In the genomic region with DNA sequence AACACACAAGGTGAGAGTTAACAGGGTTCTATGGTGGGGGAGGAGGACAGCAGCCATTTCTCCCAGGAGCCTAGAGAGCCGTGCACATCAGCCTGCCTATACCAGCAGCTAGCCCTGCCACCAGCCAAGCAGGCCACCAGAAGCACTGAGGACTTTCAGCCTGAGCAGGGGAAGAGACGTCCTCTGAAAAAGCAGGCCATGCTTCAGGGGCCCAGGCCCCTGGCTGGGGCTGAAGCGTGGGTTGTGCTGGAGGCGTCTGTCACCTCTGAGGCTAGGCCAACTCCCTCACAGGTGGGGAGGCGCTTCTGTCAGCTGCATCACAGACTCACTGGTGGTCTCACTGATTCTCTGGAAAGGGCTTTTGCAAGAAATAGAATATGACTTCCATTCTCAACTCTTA, we compare ENCODE assay signal across 40 cellular contexts. TPM values are rescaled to one million over a fixed set of nuclear protein-coding genes. Genes with fewer than 3 reads are reported as not detected.
"Had no signal": no experiment of that assay in that cellular context is flagged by ENCODE, and none has a peak within 500 bp of the region (broad histone marks: within the 10 kb centered on the region; RNA-seq: fewer than 3 reads in every experiment).

No MANE protein-coding gene starts in this region.

- DNase-seq: activated effector memory CD4-positive, alpha-beta T cell treated with anti-CD3 and anti-CD28 coated beads, Interleukin-2, amount 50 U/mL, for 16 hours; activated effector memory CD4-positive, alpha-beta T cell treated with Interleukin-2 at 50 U/mL for 16 hours; activated gamma-delta T cell; activated gamma-delta T cell treated with Interleukin-2 at 50 U/mL for 16 hours; activated naive CD4-positive, alpha-beta T cell; activated naive CD4-positive, alpha-beta T cell treated with anti-CD3 and anti-CD28 coated beads for 36 hours; activated naive CD4-positive, alpha-beta T cell treated with anti-CD3 and anti-CD28 coated beads, Interleukin-2, amount 10 ng/mL, durations not matched to agents 7 days and 5 days; activated naive CD4-positive, alpha-beta T cell treated with Interleukin-2 at 50 U/mL for 16 hours; activated naive CD8-positive, alpha-beta T cell treated with anti-CD3 and anti-CD28 coated beads for 36 hours; activated naive CD8-positive, alpha-beta T cell treated with anti-CD3 and anti-CD28 coated beads, Interleukin-2, amount 10 ng/mL, durations not matched to agents 7 days and 5 days; activated naive CD8-positive, alpha-beta T cell treated with anti-CD3 and anti-CD28 coated beads, Interleukin-2, amount 50 U/mL, for 24 hours; activated T-cell treated with anti-CD3 and anti-CD28 coated beads, Interleukin-2, amount 50 U/mL, for 1 hour; activated T-cell treated with anti-CD3 and anti-CD28 coated beads, Interleukin-2, amount 50 U/mL, for 24 hours; activated T-cell treated with anti-CD3 and anti-CD28 coated beads, Interleukin-2, amount 50 U/mL, for 4 hours; activated T-cell treated with anti-CD3 and anti-CD28 coated beads, Interleukin-2, amount 50 U/mL, for 48 hours; activated T-cell treated with anti-CD3 and anti-CD28 coated beads, Interleukin-2, amount 50 U/mL, for 72 hours; adrenal gland; amniotic stem cell; amygdala; anterior cingulate cortex; aorta; body of pancreas; brain microvascular endothelial cell; caudate nucleus; central memory CD4-positive, alpha-beta T cell; cerebellar nuclear complex had no signal

- H3K27me3 ChIP-seq: adrenal gland, ascending aorta, body of pancreas, brain microvascular endothelial cell, breast epithelium, cardiac muscle cell had no signal

- H3K4me3 Mint-ChIP-seq: activated naive CD4-positive, alpha-beta T cell treated with anti-CD3 and anti-CD28 coated beads for 36 hours; activated naive CD4-positive, alpha-beta T cell treated with anti-CD3 and anti-CD28 coated beads, Interleukin-2, amount 10 ng/mL, durations not matched to agents 7 days and 5 days; activated naive CD4-positive, alpha-beta T cell treated with anti-CD3 and anti-CD28 coated beads, Interleukin-2, amount 50 U/mL, for 24 hours; activated naive CD8-positive, alpha-beta T cell; activated naive CD8-positive, alpha-beta T cell treated with anti-CD3 and anti-CD28 coated beads for 36 hours; activated naive CD8-positive, alpha-beta T cell treated with anti-CD3 and anti-CD28 coated beads, Interleukin-2, amount 10 ng/mL, durations not matched to agents 7 days and 5 days; activated naive CD8-positive, alpha-beta T cell treated with anti-CD3 and anti-CD28 coated beads, Interleukin-2, amount 50 U/mL, for 24 hours; activated T-cell treated with anti-CD3 and anti-CD28 coated beads, Interleukin-2, amount 50 U/mL, for 24 hours; activated T-cell treated with anti-CD3 and anti-CD28 coated beads, Interleukin-2, amount 50 U/mL, for 4 hours; activated T-cell treated with anti-CD3 and anti-CD28 coated beads, Interleukin-2, amount 50 U/mL, for 72 hours; activated T-helper 1 cell treated with anti-CD3 and anti-CD28 coated beads, Interleukin-12 subunit alpha, Interleukin-12 subunit beta, Interleukin-2, Interleukin-4 antibody, amounts not matched to agents 30 ng/mL and 10 ng/mL and 1 ng/mL, durations not matched to agents 14 hours and 24 hours and 36 hours; activated T-helper 17 cell treated with anti-CD3 and anti-CD28 coated beads, Interleukin-2, amount 50 U/mL, for 72 hours; brain; central memory CD8-positive, alpha-beta T cell had no signal

- H3K4me1 Mint-ChIP-seq: activated naive CD4-positive, alpha-beta T cell treated with anti-CD3 and anti-CD28 coated beads, Interleukin-2, amount 10 ng/mL, durations not matched to agents 7 days and 5 days; activated naive CD4-positive, alpha-beta T cell treated with anti-CD3 and anti-CD28 coated beads, Interleukin-2, amount 50 U/mL, for 24 hours; activated naive CD8-positive, alpha-beta T cell treated with anti-CD3 and anti-CD28 coated beads for 36 hours; activated naive CD8-positive, alpha-beta T cell treated with anti-CD3 and anti-CD28 coated beads, Interleukin-2, amount 10 ng/mL, durations not matched to agents 7 days and 5 days; activated naive CD8-positive, alpha-beta T cell treated with anti-CD3 and anti-CD28 coated beads, Interleukin-2, amount 50 U/mL, for 24 hours; activated T-helper 17 cell treated with anti-CD3 and anti-CD28 coated beads, Interleukin-2, amount 50 U/mL, for 72 hours; brain; central memory CD8-positive, alpha-beta T cell had no signal

- ATAC-seq: activated naive CD4-positive, alpha-beta T cell treated with anti-CD3 and anti-CD28 coated beads, Interleukin-2, amount 50 U/mL, for 72 hours; activated naive CD8-positive, alpha-beta T cell treated with anti-CD3 and anti-CD28 coated beads, Interleukin-2, amount 50 U/mL, for 24 hours; activated T-cell treated with anti-CD3 and anti-CD28 coated beads, Interleukin-2, amount 50 U/mL, for 4 hours; activated T-cell treated with anti-CD3 and anti-CD28 coated beads, Interleukin-2, amount 50 U/mL, for 72 hours; body of pancreas had no signal

- H3K27ac ChIP-seq: adrenal gland, ascending aorta, body of pancreas, brain microvascular endothelial cell, breast epithelium, cardiac muscle cell had no signal

- H3K4me1 ChIP-seq: adrenal gland, ascending aorta, body of pancreas, breast epithelium had no signal

- H3K9me3 ChIP-seq: adrenal gland, ascending aorta, body of pancreas, breast epithelium had no signal

- H3K9me3 Mint-ChIP-seq: activated naive CD4-positive, alpha-beta T cell treated with anti-CD3 and anti-CD28 coated beads for 36 hours; activated naive CD4-positive, alpha-beta T cell treated with anti-CD3 and anti-CD28 coated beads, Interleukin-2, amount 10 ng/mL, durations not matched to agents 7 days and 5 days; activated naive CD4-positive, alpha-beta T cell treated with anti-CD3 and anti-CD28 coated beads, Interleukin-2, amount 50 U/mL, for 24 hours; activated naive CD4-positive, alpha-beta T cell treated with anti-CD3 and anti-CD28 coated beads, Interleukin-2, amount 50 U/mL, for 72 hours; activated naive CD8-positive, alpha-beta T cell treated with anti-CD3 and anti-CD28 coated beads for 36 hours; activated naive CD8-positive, alpha-beta T cell treated with anti-CD3 and anti-CD28 coated beads, Interleukin-2, amount 10 ng/mL, durations not matched to agents 7 days and 5 days; activated naive CD8-positive, alpha-beta T cell treated with anti-CD3 and anti-CD28 coated beads, Interleukin-2, amount 50 U/mL, for 24 hours; activated T-cell treated with anti-CD3 and anti-CD28 coated beads, Interleukin-2, amount 50 U/mL, for 24 hours; activated T-cell treated with anti-CD3 and anti-CD28 coated beads, Interleukin-2, amount 50 U/mL, for 4 hours; activated T-cell treated with anti-CD3 and anti-CD28 coated beads, Interleukin-2, amount 50 U/mL, for 72 hours; activated T-helper 1 cell treated with anti-CD3 and anti-CD28 coated beads, Interleukin-12 subunit alpha, Interleukin-12 subunit beta, Interleukin-2, Interleukin-4 antibody, amounts not matched to agents 30 ng/mL and 10 ng/mL and 1 ng/mL, durations not matched to agents 14 hours and 24 hours and 36 hours; activated T-helper 17 cell treated with anti-CD3 and anti-CD28 coated beads, Interleukin-2, amount 50 U/mL, for 72 hours; activated T-helper 2 cell treated with anti-CD3 and anti-CD28 coated beads, Interferon-gamma antibody, Interleukin-2, Interleukin-4, amounts not matched to agents 10 μg/mL and 5 μg/mL and 100 μg/mL, durations not matched to agents 14 hours and 24 hours and 36 hours; central memory CD8-positive, alpha-beta T cell had no signal

- H3K36me3 ChIP-seq: adrenal gland, ascending aorta, brain microvascular endothelial cell, breast epithelium, cardiac muscle cell had no signal

- H3K4me3 ChIP-seq: adrenal gland, ascending aorta, body of pancreas, breast epithelium, cardiac muscle cell had no signal

- H3K27me3 Mint-ChIP-seq: activated naive CD8-positive, alpha-beta T cell treated with anti-CD3 and anti-CD28 coated beads for 36 hours had no signal

- H3K27ac Mint-ChIP-seq: activated naive CD4-positive, alpha-beta T cell treated with anti-CD3 and anti-CD28 coated beads for 36 hours; activated naive CD4-positive, alpha-beta T cell treated with anti-CD3 and anti-CD28 coated beads, Interleukin-2, amount 10 ng/mL, durations not matched to agents 7 days and 5 days; activated naive CD4-positive, alpha-beta T cell treated with anti-CD3 and anti-CD28 coated beads, Interleukin-2, amount 50 U/mL, for 24 hours; activated naive CD4-positive, alpha-beta T cell treated with anti-CD3 and anti-CD28 coated beads, Interleukin-2, amount 50 U/mL, for 72 hours; activated naive CD8-positive, alpha-beta T cell; activated naive CD8-positive, alpha-beta T cell treated with anti-CD3 and anti-CD28 coated beads for 36 hours; activated naive CD8-positive, alpha-beta T cell treated with anti-CD3 and anti-CD28 coated beads, Interleukin-2, amount 10 ng/mL, durations not matched to agents 7 days and 5 days; activated naive CD8-positive, alpha-beta T cell treated with anti-CD3 and anti-CD28 coated beads, Interleukin-2, amount 50 U/mL, for 24 hours; activated T-cell treated with anti-CD3 and anti-CD28 coated beads, Interleukin-2, amount 50 U/mL, for 24 hours; activated T-cell treated with anti-CD3 and anti-CD28 coated beads, Interleukin-2, amount 50 U/mL, for 72 hours; activated T-helper 1 cell treated with anti-CD3 and anti-CD28 coated beads, Interleukin-12 subunit alpha, Interleukin-12 subunit beta, Interleukin-2, Interleukin-4 antibody, amounts not matched to agents 30 ng/mL and 10 ng/mL and 1 ng/mL, durations not matched to agents 14 hours and 24 hours and 36 hours; activated T-helper 17 cell treated with anti-CD3 and anti-CD28 coated beads, Interleukin-2, amount 50 U/mL, for 72 hours; activated T-helper 2 cell treated with anti-CD3 and anti-CD28 coated beads, Interferon-gamma antibody, Interleukin-2, Interleukin-4, amounts not matched to agents 10 μg/mL and 5 μg/mL and 100 μg/mL, durations not matched to agents 14 hours and 24 hours and 36 hours; brain had no signal

- H3K36me3 Mint-ChIP-seq: activated naive CD4-positive, alpha-beta T cell treated with anti-CD3 and anti-CD28 coated beads, Interleukin-2, amount 10 ng/mL, durations not matched to agents 7 days and 5 days; activated naive CD4-positive, alpha-beta T cell treated with anti-CD3 and anti-CD28 coated beads, Interleukin-2, amount 50 U/mL, for 24 hours; activated naive CD4-positive, alpha-beta T cell treated with anti-CD3 and anti-CD28 coated beads, Interleukin-2, amount 50 U/mL, for 72 hours; activated naive CD8-positive, alpha-beta T cell; activated naive CD8-positive, alpha-beta T cell treated with anti-CD3 and anti-CD28 coated beads for 36 hours; activated naive CD8-positive, alpha-beta T cell treated with anti-CD3 and anti-CD28 coated beads, Interleukin-2, amount 10 ng/mL, durations not matched to agents 7 days and 5 days; brain had no signal

RNA-seq across cellular contexts. Expression of a gene that starts 16.3 kb away (rescaled TPM):
- total RNA-seq: activated naive CD4-positive, alpha-beta T cell treated with anti-CD3 and anti-CD28 coated beads, Interleukin-2, amount 50 U/mL, for 72 hours; activated T-cell treated with anti-CD3 and anti-CD28 coated beads, Interleukin-2, amount 50 U/mL, for 72 hours; activated T-helper 1 cell treated with anti-CD3 and anti-CD28 coated beads, Interleukin-12 subunit alpha, Interleukin-12 subunit beta, Interleukin-2, Interleukin-4 antibody, amounts not matched to agents 30 ng/mL and 10 ng/mL and 1 ng/mL, durations not matched to agents 14 hours and 24 hours and 36 hours; astrocyte; bronchial epithelial cell; cardiac septum had no signal
- polyA plus RNA-seq: aorta, cardiac muscle cell had no signal
